ENCODE assay signal across 19 cellular contexts in the genomic region with DNA sequence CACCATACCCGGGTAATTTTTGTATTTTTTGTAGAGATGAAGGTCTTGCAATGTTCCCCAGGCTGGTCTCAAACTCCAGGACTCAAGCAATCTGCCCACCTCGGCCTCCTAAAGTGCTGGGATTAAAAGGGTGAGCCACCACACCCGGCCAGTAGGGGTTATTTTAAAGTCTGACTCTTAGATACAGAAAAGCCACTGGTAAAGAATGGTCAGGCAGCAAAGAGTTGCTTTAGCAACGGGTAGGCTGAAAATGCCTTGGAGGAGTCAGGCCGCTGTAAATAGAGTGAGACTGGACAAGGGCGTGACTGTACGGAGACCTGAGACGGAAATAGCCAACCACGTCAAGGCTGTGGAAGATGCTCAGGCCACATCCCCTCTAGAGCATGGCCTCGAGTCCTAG.
"Had no signal": no experiment of that assay in that cellular context is flagged by ENCODE, and none has a peak within 500 bp of the region (broad histone marks: within the 10 kb centered on the region; RNA-seq: fewer than 3 reads in every experiment).

No MANE protein-coding gene starts in this region.

- H3K4me3 Mint-ChIP-seq: activated CD4-positive, alpha-beta T cell treated with anti-CD3 and anti-CD28 coated beads, Interleukin-2, amount 10 ng/mL, durations not matched to agents 24 days and 14 days; activated CD8-positive, alpha-beta T cell treated with anti-CD3 and anti-CD28 coated beads for 36 hours; activated naive CD4-positive, alpha-beta T cell treated with anti-CD3 and anti-CD28 coated beads, Interleukin-2, amount 10 ng/mL, durations not matched to agents 7 days and 5 days; immature natural killer cell; naive B cell had no signal

- H3K4me1 ChIP-seq: esophagus muscularis mucosa, gastroesophageal sphincter, left ventricle myocardium inferior, pancreas had no signal

- H3K9me3 Mint-ChIP-seq: activated CD4-positive, alpha-beta T cell treated with anti-CD3 and anti-CD28 coated beads, Interleukin-2, amount 10 ng/mL, durations not matched to agents 24 days and 14 days; activated CD8-positive, alpha-beta T cell treated with anti-CD3 and anti-CD28 coated beads for 36 hours; activated naive CD4-positive, alpha-beta T cell treated with anti-CD3 and anti-CD28 coated beads, Interleukin-2, amount 10 ng/mL, durations not matched to agents 7 days and 5 days; immature natural killer cell; naive B cell had no signal

- H3K27ac ChIP-seq: coronary artery, esophagus muscularis mucosa, gastroesophageal sphincter, left ventricle myocardium inferior, pancreas, tibial nerve had no signal

- H3K36me3 ChIP-seq: esophagus muscularis mucosa, gastroesophageal sphincter, left ventricle myocardium inferior, pancreas, tibial nerve had no signal

- FAIRE-seq: endothelial cell of umbilical vein, pancreas had no signal

- H3K27ac Mint-ChIP-seq: activated CD4-positive, alpha-beta T cell treated with anti-CD3 and anti-CD28 coated beads, Interleukin-2, amount 10 ng/mL, durations not matched to agents 24 days and 14 days; activated CD8-positive, alpha-beta T cell treated with anti-CD3 and anti-CD28 coated beads for 36 hours; activated naive CD4-positive, alpha-beta T cell treated with anti-CD3 and anti-CD28 coated beads, Interleukin-2, amount 10 ng/mL, durations not matched to agents 7 days and 5 days; immature natural killer cell; naive B cell had no signal

- H3K4me1 Mint-ChIP-seq: naive B cell had no signal

- H3K4me3 ChIP-seq: coronary artery, esophagus muscularis mucosa, gastroesophageal sphincter, left ventricle myocardium inferior, pancreas, tibial nerve had no signal

- H3K27me3 Mint-ChIP-seq: activated CD4-positive, alpha-beta T cell treated with anti-CD3 and anti-CD28 coated beads, Interleukin-2, amount 10 ng/mL, durations not matched to agents 24 days and 14 days; activated CD8-positive, alpha-beta T cell treated with anti-CD3 and anti-CD28 coated beads for 36 hours had no signal

- ATAC-seq: activated CD8-positive, alpha-beta T cell treated with anti-CD3 and anti-CD28 coated beads for 36 hours; gastroesophageal sphincter; pancreas; stimulated activated naive CD8-positive, alpha-beta T cell treated with anti-CD3 and anti-CD28 coated beads, Interleukin-15, Interleukin-2, amounts not matched to agents 100 U/mL and 50 U/mL, for 24 hours had no signal

- DNase-seq: activated CD4-positive, alpha-beta T cell treated with anti-CD3 and anti-CD28 coated beads, Interleukin-2, amount 10 ng/mL, durations not matched to agents 24 days and 14 days; activated CD4-positive, CD25-positive, alpha-beta regulatory T cell; activated CD8-positive, alpha-beta T cell treated with anti-CD3 and anti-CD28 coated beads for 36 hours; activated naive CD4-positive, alpha-beta T cell treated with anti-CD3 and anti-CD28 coated beads, Interleukin-2, amount 10 ng/mL, durations not matched to agents 7 days and 5 days; activated T-cell treated with anti-CD3 and anti-CD28 coated beads, Interleukin-2, amount 50 U/mL, for 1 hour; immature natural killer cell; kidney glomerular epithelial cell; left ventricle myocardium inferior; mammary epithelial cell; naive B cell; stimulated activated CD4-positive, alpha-beta T cell treated with anti-CD3 and anti-CD28 coated beads, Interleukin-2, amount 100 ng/mL, for 24 hours; stimulated activated naive CD8-positive, alpha-beta T cell treated with anti-CD3 and anti-CD28 coated beads, Interleukin-15, Interleukin-2, amounts not matched to agents 100 U/mL and 50 U/mL, for 24 hours; T1000 had no signal

- H3K9me3 ChIP-seq: esophagus muscularis mucosa, gastroesophageal sphincter, left ventricle myocardium inferior, pancreas, tibial nerve had no signal

- H3K27me3 ChIP-seq: esophagus muscularis mucosa, pancreas, tibial nerve had no signal

- H3K36me3 Mint-ChIP-seq: activated naive CD4-positive, alpha-beta T cell treated with anti-CD3 and anti-CD28 coated beads, Interleukin-2, amount 10 ng/mL, durations not matched to agents 7 days and 5 days; immature natural killer cell; naive B cell had no signal
